In genomic region chr16:30041841-30042240, GRCh38 we compare ENCODE assay signal across 10 cellular contexts.
A peak's percentile ranks its signal among the peaks of the same experiment; 100 is the strongest.
DNase-seq lines count a peak whose midpoint lies in the region; ATAC-seq, FAIRE-seq and TF ChIP-seq lines count a peak whose summit lies in the region.
"Had no signal": no experiment of that assay in that cellular context is flagged by ENCODE, and none has a peak within 500 bp of the region (broad histone marks: within the 10 kb centered on the region; RNA-seq: fewer than 3 reads in every experiment).

No MANE protein-coding gene starts in this region.

- H3K36me3 ChIP-seq in GM06990 (ENCODE audit: control insufficient read depth, insufficient read depth, low read length): no peaks in the 10 kb centered on the region

- no peak for ATAC-seq in GM21367 (IDR thresholded peaks at IDR 0.05; ENCODE audit: unreplicated experiment)
- ATAC-seq: right cardiac atrium had no signal

- DNase-seq in GM06990 (ENCODE audit: extremely low read depth, insufficient read length): no peak
- DNase-seq in inferior parietal cortex (ENCODE audit: extremely low spot score): peak; percentile 35
- DNase-seq in COLO668 (lab: John Stamatoyannopoulos, UW; ENCODE audit: unreplicated experiment): no peak
- no peak for DNase-seq in SKM-1 (lab: John Stamatoyannopoulos, UW; ENCODE audit: unreplicated experiment)
- no peak for DNase-seq in iPS-NIHi7 (ENCODE audit: extremely low spot score)

- H3K27me3 ChIP-seq in GM06990 (replicated peaks; ENCODE audit: control insufficient read depth, insufficient read depth, low read length): no peaks in the 10 kb centered on the region; the same call in 1 of the 2 replicates

- no peak overlapping the region for H3K4me3 ChIP-seq in GM06990 (replicated peaks; ENCODE audit: low read depth, low read length)

- H3K27ac ChIP-seq in 22Rv1: no peak overlapping the region

- FAIRE-seq in TTC549 (lab: Jason Lieb, UNC): peak; percentile 76
- FAIRE-seq: colon had no signal

- TF ChIP-seq CTCF in 22Rv1 (IDR thresholded peaks at IDR 0.05) (peak; percentile 61), GM06990 (IDR thresholded peaks at IDR 0.05; ENCODE audit: insufficient read depth, low read length, poor library complexity, severe bottlenecking) (peak; percentile 46)
